ENCODE assay signal across 24 cellular contexts in the genomic region with DNA sequence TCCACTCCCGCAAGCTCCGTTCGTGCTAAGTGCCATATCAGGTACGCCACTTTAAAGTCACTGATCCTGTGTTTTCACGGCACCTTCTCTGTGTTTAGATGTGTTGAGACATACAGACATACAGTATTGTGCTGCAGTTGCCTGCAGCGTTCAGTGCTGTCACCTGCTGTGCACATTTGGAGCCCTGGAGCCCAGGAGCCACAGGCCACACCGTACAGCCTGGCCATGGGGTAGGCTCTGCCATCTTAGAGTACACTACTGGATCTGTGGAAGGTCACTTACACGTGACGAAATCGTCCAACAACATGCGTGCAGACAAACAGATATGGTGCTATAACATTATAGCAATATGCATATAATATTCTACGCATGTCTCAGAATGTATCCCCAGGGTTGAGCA.
"Had no signal": no experiment of that assay in that cellular context is flagged by ENCODE, and none has a peak within 500 bp of the region (broad histone marks: within the 10 kb centered on the region; RNA-seq: fewer than 3 reads in every experiment).

No MANE protein-coding gene starts in this region.

- ATAC-seq: left colon; mucosa of descending colon; naive thymus-derived CD8-positive, alpha-beta T cell; pancreas; psoas muscle; sciatic nerve; stimulated activated memory B cell treated with anti-CD40 and anti-IgM and Interleukin-4, amounts not matched to agents 10 μg/mL and 1 μg/mL and 100 μg/mL, for 72 hours had no signal

- H3K27me3 ChIP-seq: hepatocyte, pancreas, spleen, testis, tibial nerve, uterus had no signal

- H3K36me3 ChIP-seq: pancreas, spleen, tibial nerve, uterus had no signal

- H3K27ac Mint-ChIP-seq: endodermal cell; naive thymus-derived CD8-positive, alpha-beta T cell; stimulated activated memory B cell treated with anti-CD40 and anti-IgM and Interleukin-4, amounts not matched to agents 10 μg/mL and 1 μg/mL and 100 μg/mL, for 72 hours; stimulated activated naive CD8-positive, alpha-beta T cell treated with anti-CD3 and anti-CD28 coated beads, Interleukin-15, Interleukin-2, amounts not matched to agents 100 ng/mL and 50 ng/mL, for 24 hours had no signal

- H2AFZ ChIP-seq: hepatocyte had no signal

- DNase-seq: effector CD4-positive, alpha-beta T cell; endodermal cell; erythroblast; foreskin melanocyte; left colon; mammary epithelial cell; mucosa of descending colon; naive thymus-derived CD8-positive, alpha-beta T cell; pancreas; psoas muscle; retina; spleen; stimulated activated CD4-positive, alpha-beta T cell treated with anti-CD3 and anti-CD28 coated beads, Interleukin-15, amount 100 ng/mL, for 24 hours; stimulated activated CD4-positive, alpha-beta T cell treated with anti-CD3 and anti-CD28 coated beads, Interleukin-1b, Interleukin-23, amount 100 ng/mL, for 48 hours; stimulated activated CD4-positive, alpha-beta T cell treated with anti-CD3 and anti-CD28 coated beads, Interleukin-4, amount 100 ng/mL, for 24 hours; testis; uterus had no signal

- H3K4me1 Mint-ChIP-seq: endodermal cell; stimulated activated memory B cell treated with anti-CD40 and anti-IgM and Interleukin-4, amounts not matched to agents 10 μg/mL and 1 μg/mL and 100 μg/mL, for 72 hours had no signal

- H3K27ac ChIP-seq: coronary artery, hepatocyte, pancreas, psoas muscle, spleen, testis, tibial nerve, uterus had no signal

- FAIRE-seq: endothelial cell of umbilical vein, pancreas had no signal

- H3K4me1 ChIP-seq: pancreas, psoas muscle, spleen, testis, tibial nerve, uterus had no signal

- H3K4me3 ChIP-seq: coronary artery, hepatocyte, mucosa of descending colon, pancreas, psoas muscle, spleen, testis, tibial nerve, uterus had no signal

- H3K4me2 ChIP-seq: hepatocyte had no signal

- H3K9me3 ChIP-seq: pancreas, testis had no signal

- H3K79me2 ChIP-seq: hepatocyte had no signal

- H3K4me3 Mint-ChIP-seq: endodermal cell; naive thymus-derived CD8-positive, alpha-beta T cell; stimulated activated memory B cell treated with anti-CD40 and anti-IgM and Interleukin-4, amounts not matched to agents 10 μg/mL and 1 μg/mL and 100 μg/mL, for 72 hours; stimulated activated naive CD8-positive, alpha-beta T cell treated with anti-CD3 and anti-CD28 coated beads, Interleukin-15, Interleukin-2, amounts not matched to agents 100 ng/mL and 50 ng/mL, for 24 hours had no signal
